In the genomic region with DNA sequence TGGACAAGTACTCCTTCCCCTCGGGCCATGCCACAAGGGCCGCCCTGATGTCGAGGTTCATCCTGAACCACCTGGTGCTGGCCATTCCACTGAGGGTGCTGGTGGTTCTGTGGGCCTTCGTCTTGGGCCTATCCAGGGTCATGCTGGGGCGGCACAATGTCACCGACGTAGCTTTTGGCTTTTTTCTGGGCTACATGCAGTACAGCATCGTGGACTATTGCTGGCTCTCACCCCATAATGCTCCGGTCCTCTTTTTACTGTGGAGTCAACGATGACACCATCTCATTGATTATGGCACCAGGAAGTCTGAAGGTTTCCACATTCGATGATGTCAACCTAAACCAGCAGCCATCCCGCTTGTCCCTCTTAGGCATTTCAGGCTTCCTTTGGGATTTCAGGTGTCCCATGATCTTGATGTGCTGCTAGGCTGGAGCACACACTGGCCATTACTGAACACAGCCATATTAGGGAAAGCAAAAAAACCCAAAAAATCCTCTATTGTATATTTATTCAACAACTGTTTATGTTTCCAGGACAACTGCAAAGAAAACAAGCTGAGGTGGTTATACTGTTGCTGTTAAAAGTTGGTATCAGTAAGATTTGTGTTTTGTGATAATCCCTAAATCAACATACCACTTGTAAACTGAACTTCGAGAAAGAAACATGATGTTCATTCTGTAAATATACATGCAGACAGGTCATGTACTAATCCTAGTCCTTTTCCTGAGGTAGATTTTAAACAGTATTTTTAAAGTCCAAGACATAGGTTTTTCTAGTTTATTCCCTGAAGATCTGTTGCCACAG, we compare ENCODE assay signal across 8 cellular contexts. TPM values are rescaled to one million over a fixed set of nuclear protein-coding genes. Genes with fewer than 3 reads are reported as not detected.
DNase-seq lines count a peak whose midpoint lies in the region; TF ChIP-seq lines count a peak whose summit lies in the region.

No MANE protein-coding gene starts in this region.

- peaks cover 5% of the 10 kb centered on the region for H3K27me3 Mint-ChIP-seq in osteocyte (ENCODE audit: unreplicated experiment)

- peaks cover 0 to 24% (median 8%) of the 10 kb centered on the region in 4 donors for H3K4me1 ChIP-seq in Peyer's patch

- no peaks in the 10 kb centered on the region for H3K36me3 ChIP-seq in Peyer's patch

- no peak for TF ChIP-seq CTCF in Peyer's patch (IDR thresholded peaks at IDR 0.05)
- no peak for TF ChIP-seq CTCF in osteocyte (IDR thresholded peaks at IDR 0.05)

- H3K27ac ChIP-seq in Peyer's patch, result peak overlapping the region; percentile 85 to 89 (median 88)
- peak overlapping the region; percentile 75 for H3K27ac ChIP-seq in epithelial cell of prostate

- TF ChIP-seq POLR2A in Peyer's patch (IDR thresholded peaks at IDR 0.05), result no peak

- H3K4me3 ChIP-seq in Peyer's patch, result peak overlapping the region; percentile 72 to 87 (median 78)

- peak overlapping the region; percentile 90 for H3K4me3 Mint-ChIP-seq in osteocyte (ENCODE audit: unreplicated experiment)

- no peaks in the 10 kb centered on the region for H3K9me3 ChIP-seq in Peyer's patch

- no peaks in the 10 kb centered on the region for H3K36me3 Mint-ChIP-seq in osteocyte (ENCODE audit: unreplicated experiment)

- H3K27me3 ChIP-seq in Peyer's patch, result no peaks in the 10 kb centered on the region

- DNase-seq in activated T-cell treated with anti-CD3 and anti-CD28 coated beads, Interleukin-2, amount 50 U/mL, for 1 hour, result peak; percentile 32
- DNase-seq in activated T-cell treated with anti-CD3 and anti-CD28 coated beads for 4 hours, result no peak
- DNase-seq in Peyer's patch, result peak in 1 of 3 donors; percentile 52
- DNase-seq in epithelial cell of prostate (ENCODE audit: low read depth, low spot score), result no peak
- DNase-seq in osteocyte (ENCODE audit: extremely low spot score, unreplicated experiment), result no peak
- DNase-seq in SK-N-DZ (ENCODE audit: low spot score), result no peak
- no peak for DNase-seq in NCI-H2107 treated with DMSO at 0.1 percent for 48 hours (lab: John Stamatoyannopoulos, UW; ENCODE audit: unreplicated experiment)
- no peak for DNase-seq in NK-92 (lab: John Stamatoyannopoulos, UW; ENCODE audit: unreplicated experiment)

- peak overlapping the region; percentile 76 for H3K27ac Mint-ChIP-seq in osteocyte (ENCODE audit: unreplicated experiment)

- peaks cover 51% of the 10 kb centered on the region for H3K4me1 Mint-ChIP-seq in osteocyte (ENCODE audit: unreplicated experiment)

- no peaks in the 10 kb centered on the region for H3K9me3 Mint-ChIP-seq in osteocyte (ENCODE audit: unreplicated experiment)

RNA-seq across cellular contexts. Expression of a gene that starts 1.1 kb away (rescaled TPM):
- total RNA-seq in Peyer's patch (10 to 100 TPM in 3 of 4 donors, 1 to 10 TPM in 1; 7.4 to 27.0 (median 19.7) TPM), osteocyte (8.1 and 9.0 TPM in 2 replicates)
- polyA plus RNA-seq in SK-N-DZ (2014; cell fraction: cytosol; rRNA removed), result 7.4 and 9.4 TPM in 2 replicates
- 4.6 and 8.9 TPM in 2 replicates for polyA plus RNA-seq in SK-N-DZ (2014; cell fraction: nucleus; rRNA removed)

RNA-seq across cellular contexts. Expression of a gene that starts 3.1 kb away (rescaled TPM):
- total RNA-seq in Peyer's patch, result 10 to 100 TPM; 13.4 to 19.0 (median 16.6) TPM
- 1.2 and 1.9 TPM in 2 replicates for total RNA-seq in osteocyte
- polyA plus RNA-seq in SK-N-DZ (2014; cell fraction: cytosol; rRNA removed), result not detected in 2 replicates
- not detected in 2 replicates for polyA plus RNA-seq in SK-N-DZ (2014; cell fraction: nucleus; rRNA removed)

RNA-seq across cellular contexts. Expression of a gene that starts 16.2 kb away (rescaled TPM):
- total RNA-seq in Peyer's patch (10 to 100 TPM; 12.0 to 24.7 (median 19.8) TPM), osteocyte (14.9 and 19.9 TPM in 2 replicates)
- polyA plus RNA-seq in SK-N-DZ (2014; cell fraction: cytosol; rRNA removed), result 4.5 and 7.7 TPM in 2 replicates
- 4.5 and 4.7 TPM in 2 replicates for polyA plus RNA-seq in SK-N-DZ (2014; cell fraction: nucleus; rRNA removed)
